Comparison of ENCODE assay signal across 20 cellular contexts in the genomic region with DNA sequence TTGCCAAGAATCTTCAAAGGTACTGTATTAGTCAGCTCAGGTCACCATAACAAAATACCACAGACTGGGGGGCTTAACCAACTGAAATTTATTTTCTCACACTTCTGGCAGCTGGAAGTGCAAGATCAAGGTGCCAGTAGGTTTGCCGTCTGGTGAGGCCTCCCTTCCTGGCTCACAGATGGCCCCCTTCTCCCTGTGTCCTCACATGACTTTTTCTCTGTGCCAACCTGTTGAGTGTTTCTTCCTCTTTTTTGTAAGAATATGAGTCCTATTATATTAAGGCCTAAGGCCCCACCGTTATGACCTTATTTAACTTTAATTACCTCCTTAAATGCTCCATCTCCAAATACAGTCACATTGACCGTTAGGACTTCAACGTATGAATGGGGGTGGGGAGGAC.
"Had no signal": no experiment of that assay in that cellular context is flagged by ENCODE, and none has a peak within 500 bp of the region (broad histone marks: within the 10 kb centered on the region; RNA-seq: fewer than 3 reads in every experiment).

No MANE protein-coding gene starts in this region.

- H3K4me3 ChIP-seq: heart left ventricle, lower lobe of right lung, prostate gland, skin epidermis, suprapubic skin, upper lobe of left lung had no signal

- H3K27me3 ChIP-seq: brain microvascular endothelial cell, suprapubic skin, upper lobe of left lung had no signal

- H3K36me3 ChIP-seq: brain microvascular endothelial cell, heart left ventricle, lower lobe of right lung, prostate gland, suprapubic skin, upper lobe of left lung had no signal

- DNase-seq: activated CD4-positive, alpha-beta T cell treated with anti-CD3 and anti-CD28 coated beads for 4 hours; activated CD8-positive, alpha-beta T cell treated with anti-CD3 and anti-CD28 coated beads for 36 hours; activated effector memory CD4-positive, alpha-beta T cell treated with anti-CD3 and anti-CD28 coated beads, Interleukin-2, amount 50 U/mL, for 16 hours; activated T-cell treated with anti-CD3 and anti-CD28 coated beads, Interleukin-2, amount 50 U/mL, for 48 hours; amniotic stem cell; brain microvascular endothelial cell; effector memory CD8-positive, alpha-beta T cell; foreskin melanocyte; heart left ventricle; lower lobe of right lung; right cardiac atrium; stimulated activated CD4-positive, alpha-beta T cell treated with anti-CD3 and anti-CD28 coated beads, Interleukin-15, amount 100 ng/mL, for 24 hours; stimulated activated CD4-positive, alpha-beta T cell treated with anti-CD3 and anti-CD28 coated beads, Interleukin-4, amount 100 ng/mL, for 1 hour; stimulated activated naive CD4-positive, alpha-beta T cell; upper lobe of left lung had no signal

- ATAC-seq: activated CD8-positive, alpha-beta T cell treated with anti-CD3 and anti-CD28 coated beads for 36 hours; activated naive CD4-positive, alpha-beta T cell treated with anti-CD3 and anti-CD28 coated beads, Interleukin-2, amount 50 U/mL, for 72 hours; effector memory CD8-positive, alpha-beta T cell; heart left ventricle; lower lobe of right lung; right cardiac atrium; WTC11 had no signal

- H3K4me1 ChIP-seq: heart left ventricle, lower lobe of right lung, prostate gland, suprapubic skin had no signal

- H3K9me3 ChIP-seq: prostate gland had no signal
